Comparison of ENCODE assay signal across 1 cellular context in the genomic region with DNA sequence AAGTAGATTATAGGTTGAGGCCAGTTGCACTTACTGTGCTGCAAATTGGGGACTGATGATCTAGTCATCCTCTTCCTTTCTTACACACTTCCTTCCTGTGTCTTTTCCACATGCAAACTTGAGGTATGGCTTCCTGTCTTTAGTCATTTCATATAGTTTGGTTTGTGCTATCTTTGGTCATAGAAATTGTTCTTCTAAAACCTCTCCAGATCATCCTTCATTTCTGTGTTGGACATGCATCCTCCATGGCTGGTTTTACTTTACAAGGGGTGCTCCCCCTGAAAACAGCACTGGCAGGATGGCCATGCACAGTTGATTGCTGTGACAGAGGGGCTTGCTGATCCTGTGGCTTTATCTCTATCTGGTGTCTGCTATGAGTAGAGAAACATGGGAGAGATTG.
TF ChIP-seq lines count a peak whose summit lies in the region.

No MANE protein-coding gene starts in this region.

TF ChIP-seq in GM23338, 12 proteins besides CTCF, POLR2A, EP300 and RAD21 (continued from another document):
- TF ChIP-seq, protein P1, sequence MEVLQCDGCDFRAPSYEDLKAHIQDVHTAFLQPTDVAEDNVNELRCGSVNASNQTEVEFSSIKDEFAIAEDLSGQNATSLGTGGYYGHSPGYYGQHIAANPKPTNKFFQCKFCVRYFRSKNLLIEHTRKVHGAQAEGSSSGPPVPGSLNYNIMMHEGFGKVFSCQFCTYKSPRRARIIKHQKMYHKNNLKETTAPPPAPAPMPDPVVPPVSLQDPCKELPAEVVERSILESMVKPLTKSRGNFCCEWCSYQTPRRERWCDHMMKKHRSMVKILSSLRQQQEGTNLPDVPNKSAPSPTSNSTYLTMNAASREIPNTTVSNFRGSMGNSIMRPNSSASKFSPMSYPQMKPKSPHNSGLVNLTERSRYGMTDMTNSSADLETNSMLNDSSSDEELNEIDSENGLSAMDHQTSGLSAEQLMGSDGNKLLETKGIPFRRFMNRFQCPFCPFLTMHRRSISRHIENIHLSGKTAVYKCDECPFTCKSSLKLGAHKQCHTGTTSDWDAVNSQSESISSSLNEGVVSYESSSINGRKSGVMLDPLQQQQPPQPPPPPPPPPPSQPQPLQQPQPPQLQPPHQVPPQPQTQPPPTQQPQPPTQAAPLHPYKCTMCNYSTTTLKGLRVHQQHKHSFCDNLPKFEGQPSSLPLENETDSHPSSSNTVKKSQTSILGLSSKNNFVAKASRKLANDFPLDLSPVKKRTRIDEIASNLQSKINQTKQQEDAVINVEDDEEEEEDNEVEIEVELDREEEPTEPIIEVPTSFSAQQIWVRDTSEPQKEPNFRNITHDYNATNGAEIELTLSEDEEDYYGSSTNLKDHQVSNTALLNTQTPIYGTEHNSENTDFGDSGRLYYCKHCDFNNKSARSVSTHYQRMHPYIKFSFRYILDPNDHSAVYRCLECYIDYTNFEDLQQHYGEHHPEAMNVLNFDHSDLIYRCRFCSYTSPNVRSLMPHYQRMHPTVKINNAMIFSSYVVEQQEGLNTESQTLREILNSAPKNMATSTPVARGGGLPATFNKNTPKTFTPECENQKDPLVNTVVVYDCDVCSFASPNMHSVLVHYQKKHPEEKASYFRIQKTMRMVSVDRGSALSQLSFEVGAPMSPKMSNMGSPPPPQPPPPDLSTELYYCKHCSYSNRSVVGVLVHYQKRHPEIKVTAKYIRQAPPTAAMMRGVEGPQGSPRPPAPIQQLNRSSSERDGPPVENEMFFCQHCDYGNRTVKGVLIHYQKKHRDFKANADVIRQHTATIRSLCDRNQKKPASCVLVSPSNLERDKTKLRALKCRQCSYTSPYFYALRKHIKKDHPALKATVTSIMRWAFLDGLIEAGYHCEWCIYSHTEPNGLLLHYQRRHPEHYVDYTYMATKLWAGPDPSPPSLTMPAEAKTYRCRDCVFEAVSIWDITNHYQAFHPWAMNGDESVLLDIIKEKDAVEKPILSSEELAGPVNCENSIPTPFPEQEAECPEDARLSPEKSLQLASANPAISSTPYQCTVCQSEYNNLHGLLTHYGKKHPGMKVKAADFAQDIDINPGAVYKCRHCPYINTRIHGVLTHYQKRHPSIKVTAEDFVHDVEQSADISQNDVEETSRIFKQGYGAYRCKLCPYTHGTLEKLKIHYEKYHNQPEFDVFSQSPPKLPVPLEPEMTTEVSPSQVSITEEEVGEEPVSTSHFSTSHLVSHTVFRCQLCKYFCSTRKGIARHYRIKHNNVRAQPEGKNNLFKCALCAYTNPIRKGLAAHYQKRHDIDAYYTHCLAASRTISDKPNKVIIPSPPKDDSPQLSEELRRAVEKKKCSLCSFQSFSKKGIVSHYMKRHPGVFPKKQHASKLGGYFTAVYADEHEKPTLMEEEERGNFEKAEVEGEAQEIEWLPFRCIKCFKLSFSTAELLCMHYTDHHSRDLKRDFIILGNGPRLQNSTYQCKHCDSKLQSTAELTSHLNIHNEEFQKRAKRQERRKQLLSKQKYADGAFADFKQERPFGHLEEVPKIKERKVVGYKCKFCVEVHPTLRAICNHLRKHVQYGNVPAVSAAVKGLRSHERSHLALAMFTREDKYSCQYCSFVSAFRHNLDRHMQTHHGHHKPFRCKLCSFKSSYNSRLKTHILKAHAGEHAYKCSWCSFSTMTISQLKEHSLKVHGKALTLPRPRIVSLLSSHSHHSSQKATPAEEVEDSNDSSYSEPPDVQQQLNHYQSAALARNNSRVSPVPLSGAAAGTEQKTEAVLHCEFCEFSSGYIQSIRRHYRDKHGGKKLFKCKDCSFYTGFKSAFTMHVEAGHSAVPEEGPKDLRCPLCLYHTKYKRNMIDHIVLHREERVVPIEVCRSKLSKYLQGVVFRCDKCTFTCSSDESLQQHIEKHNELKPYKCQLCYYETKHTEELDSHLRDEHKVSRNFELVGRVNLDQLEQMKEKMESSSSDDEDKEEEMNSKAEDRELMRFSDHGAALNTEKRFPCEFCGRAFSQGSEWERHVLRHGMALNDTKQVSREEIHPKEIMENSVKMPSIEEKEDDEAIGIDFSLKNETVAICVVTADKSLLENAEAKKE (CRISPR knock-in tag; IDR thresholded peaks at IDR 0.05) = no peak
- TF ChIP-seq, protein P2, sequence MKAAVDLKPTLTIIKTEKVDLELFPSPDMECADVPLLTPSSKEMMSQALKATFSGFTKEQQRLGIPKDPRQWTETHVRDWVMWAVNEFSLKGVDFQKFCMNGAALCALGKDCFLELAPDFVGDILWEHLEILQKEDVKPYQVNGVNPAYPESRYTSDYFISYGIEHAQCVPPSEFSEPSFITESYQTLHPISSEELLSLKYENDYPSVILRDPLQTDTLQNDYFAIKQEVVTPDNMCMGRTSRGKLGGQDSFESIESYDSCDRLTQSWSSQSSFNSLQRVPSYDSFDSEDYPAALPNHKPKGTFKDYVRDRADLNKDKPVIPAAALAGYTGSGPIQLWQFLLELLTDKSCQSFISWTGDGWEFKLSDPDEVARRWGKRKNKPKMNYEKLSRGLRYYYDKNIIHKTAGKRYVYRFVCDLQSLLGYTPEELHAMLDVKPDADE (IDR thresholded peaks at IDR 0.05) = no peak
- TF ChIP-seq EZH2phosphoT487 (IDR thresholded peaks at IDR 0.05; ENCODE audit: unreplicated experiment) = no peak
TF ChIP-seq in GM23338: peak in this region for 0.
